3 cellular contexts compared by ENCODE assay signal in genomic region chr5:31952034-31952433, GRCh38.
TF ChIP-seq lines count a peak whose summit lies in the region.

No MANE protein-coding gene starts in this region.

TF ChIP-seq in SK-N-SH treated with all-trans-retinoic acid at 6 μM for 48 hours, 23 proteins besides CTCF, POLR2A, EP300 and RAD21:
- TF ChIP-seq TSHZ2 (CRISPR knock-in tag; IDR thresholded peaks at IDR 0.05) (no peak), ISL1 (CRISPR knock-in tag; IDR thresholded peaks at IDR 0.05) (peak; percentile 61), ZFP30 (CRISPR knock-in tag; IDR thresholded peaks at IDR 0.05) (no peak)

TF ChIP-seq in SK-N-SH, 30 proteins besides CTCF, POLR2A, EP300 and RAD21 (continued from another document):
- no peak for TF ChIP-seq IRF3 (IDR thresholded peaks at IDR 0.05; ENCODE audit: low read depth, low read length)
- no peak for TF ChIP-seq ZBTB33 (IDR thresholded peaks at IDR 0.05; ENCODE audit: borderline replicate concordance, low read depth)
- no peak for TF ChIP-seq RFX5 (IDR thresholded peaks at IDR 0.05; ENCODE audit: low read length)
- no peak for TF ChIP-seq MXI1 (IDR thresholded peaks at IDR 0.05; ENCODE audit: low read depth, low read length)
- TF ChIP-seq RXRA (IDR thresholded peaks at IDR 0.05; ENCODE audit: borderline replicate concordance, low read depth), result no peak

TF ChIP-seq in HepG2, 621 proteins besides CTCF, POLR2A, EP300 and RAD21 (continued from another document):
- TF ChIP-seq ZBTB46 (CRISPR knock-in tag; IDR thresholded peaks at IDR 0.05; ENCODE audit: borderline replicate concordance) (no peak), ETS1 (CRISPR knock-in tag; IDR thresholded peaks at IDR 0.05) (no peak)
